Comparison of ENCODE assay signal across 16 cellular contexts in genomic region chr12:1203735-1204019, GRCh38.
DNase-seq lines count a peak whose midpoint lies in the region; ATAC-seq, FAIRE-seq and TF ChIP-seq lines count a peak whose summit lies in the region.
"Had no signal": no experiment of that assay in that cellular context is flagged by ENCODE, and none has a peak within 500 bp of the region (broad histone marks: within the 10 kb centered on the region; RNA-seq: fewer than 3 reads in every experiment).

No MANE protein-coding gene starts in this region.

- H3K4me3 Mint-ChIP-seq in CD4-positive, CD25-positive, alpha-beta regulatory T cell = no peak overlapping the region
- H3K4me3 Mint-ChIP-seq in HFFc6 = no peak overlapping the region
- H3K4me3 Mint-ChIP-seq: activated CD8-positive, alpha-beta memory T cell treated with anti-CD3 and anti-CD28 coated beads, Interleukin-2, amount 10 ng/mL, durations not matched to agents 7 days and 5 days; stimulated activated memory B cell treated with anti-CD40 and anti-IgM and Interleukin-4, amounts not matched to agents 10 μg/mL and 1 μg/mL and 100 μg/mL, for 72 hours had no signal

- H3K36me3 ChIP-seq in CD4-positive, CD25-positive, alpha-beta regulatory T cell (ENCODE audit: control insufficient read depth, insufficient read depth, low read length) = no peaks in the 10 kb centered on the region
- H3K36me3 ChIP-seq in Loucy (ENCODE audit: insufficient read depth, low read length) (peaks cover 1% of the 10 kb centered on the region; the same call in 1 of the 2 replicates), endothelial cell of umbilical vein (ENCODE audit: control insufficient read depth in 2 of 2, extremely low read depth in 1 of 2, insufficient read depth in 2 of 2, low read length in 2 of 2) (no peaks in the 10 kb centered on the region), muscle layer of duodenum (ENCODE audit: control insufficient read depth in 1 of 2, insufficient read depth in 2 of 2, low read length in 2 of 2) (no peaks in the 10 kb centered on the region)
- H3K36me3 ChIP-seq: BE2C had no signal

- H3K27ac ChIP-seq in CD4-positive, CD25-positive, alpha-beta regulatory T cell (ENCODE audit: insufficient read depth, low read length, poor library complexity, severe bottlenecking) = peak overlapping the region; percentile 85
- H3K27ac ChIP-seq in endothelial cell of umbilical vein (ENCODE audit: insufficient read depth, low read depth, low read length) = peak overlapping the region; percentile 75
- H3K27ac ChIP-seq in muscle layer of duodenum (ENCODE audit: low read length) = peak overlapping the region; percentile 7

- POLR2A ChIA-PET in endothelial cell of umbilical vein (lab: Charles Lee) = no interaction called here

- peaks cover 0 to 5% of the 10 kb centered on the region in 2 experiments for H3K9me3 ChIP-seq in CD4-positive, CD25-positive, alpha-beta regulatory T cell (ENCODE audit: control insufficient read depth in 2 of 2, low read length in 2 of 2)
- peaks cover 5% of the 10 kb centered on the region; the same call in 1 of the 2 replicates for H3K9me3 ChIP-seq in Loucy (ENCODE audit: insufficient read depth, low read depth, low read length)
- H3K9me3 ChIP-seq in endothelial cell of umbilical vein (replicated peaks; ENCODE audit: control insufficient read depth, insufficient read depth, low read length) = no peaks in the 10 kb centered on the region
- H3K9me3 ChIP-seq in muscle layer of duodenum (ENCODE audit: control insufficient read depth in 1 of 2, low read length in 2 of 2) = no peaks in the 10 kb centered on the region
- H3K9me3 ChIP-seq: BE2C had no signal

- H3K9me1 ChIP-seq in endothelial cell of umbilical vein (replicated peaks; ENCODE audit: control insufficient read depth, extremely low read depth, insufficient read depth, low read length) = no peaks in the 10 kb centered on the region

- peaks cover 7% of the 10 kb centered on the region for H3K36me3 Mint-ChIP-seq in CD4-positive, CD25-positive, alpha-beta regulatory T cell
- H3K36me3 Mint-ChIP-seq in HFFc6 (ENCODE audit: low read depth) = peaks cover 7% of the 10 kb centered on the region; the same call in 1 of the 2 replicates

- no TSS peak for BruUV-seq in endothelial cell of umbilical vein (replicated peaks; lab: Mats Ljungman, UMichigan)

- H3K27me3 Mint-ChIP-seq in CD4-positive, CD25-positive, alpha-beta regulatory T cell = no peaks in the 10 kb centered on the region
- H3K27me3 Mint-ChIP-seq in HFFc6 (ENCODE audit: insufficient read depth) = peaks cover 2% of the 10 kb centered on the region; the same call in 1 of the 2 replicates
- H3K27me3 Mint-ChIP-seq: activated CD8-positive, alpha-beta memory T cell treated with anti-CD3 and anti-CD28 coated beads, Interleukin-2, amount 10 ng/mL, durations not matched to agents 7 days and 5 days; stimulated activated memory B cell treated with anti-CD40 and anti-IgM and Interleukin-4, amounts not matched to agents 10 μg/mL and 1 μg/mL and 100 μg/mL, for 72 hours had no signal

- no peak overlapping the region for H2AFZ ChIP-seq in Loucy (ENCODE audit: low read length)
- no peak overlapping the region for H2AFZ ChIP-seq in endothelial cell of umbilical vein (ENCODE audit: low read depth, low read length)

- H3K4me2 ChIP-seq in Loucy (ENCODE audit: low read depth, low read length, poor library complexity, severe bottlenecking) = peak overlapping the region; percentile 82
- H3K4me2 ChIP-seq in endothelial cell of umbilical vein (ENCODE audit: insufficient read depth, low read length) = peak overlapping the region; percentile 99

- no peak for ATAC-seq in CD4-positive, CD25-positive, alpha-beta regulatory T cell (ENCODE audit: low read depth in 2 of 2)

- CTCF ChIA-PET in endothelial cell of umbilical vein (lab: Charles Lee) = no interaction called here

- no peaks in the 10 kb centered on the region for H3K79me2 ChIP-seq in Loucy (ENCODE audit: insufficient read depth, low read length)
- no peaks in the 10 kb centered on the region for H3K79me2 ChIP-seq in endothelial cell of umbilical vein (ENCODE audit: control insufficient read depth, insufficient read depth, low read length)

- DNase-seq in CD4-positive, CD25-positive, alpha-beta regulatory T cell = no peak
- peak; percentile 33 for DNase-seq in endothelial cell of umbilical vein (ENCODE audit: low read depth, low spot score)
- DNase-seq in HPDE6-E6E7 (ENCODE audit: extremely low spot score) = no peak
- DNase-seq in HFFc6 = no peak
- no peak for DNase-seq in foreskin fibroblast
- no peak for DNase-seq in T1000 (lab: John Stamatoyannopoulos, UW)
- DNase-seq: activated CD4-positive, CD25-positive, alpha-beta regulatory T cell; activated CD8-positive, alpha-beta memory T cell treated with anti-CD3 and anti-CD28 coated beads, Interleukin-2, amount 10 ng/mL, durations not matched to agents 7 days and 5 days; activated gamma-delta T cell treated with Interleukin-2 at 50 U/mL for 16 hours; BE2C; foreskin melanocyte; GOT3; mammary epithelial cell had no signal

- TF ChIP-seq POLR2A in endothelial cell of umbilical vein (IDR thresholded peaks at IDR 0.05; ENCODE audit: low read depth, low read length) = no peak

- H3K9me3 Mint-ChIP-seq in CD4-positive, CD25-positive, alpha-beta regulatory T cell = no peaks in the 10 kb centered on the region
- H3K9me3 Mint-ChIP-seq in HFFc6 = peaks cover under 1% of the 10 kb centered on the region; the same call in 1 of the 2 replicates
- H3K9me3 Mint-ChIP-seq: stimulated activated memory B cell treated with anti-CD40 and anti-IgM and Interleukin-4, amounts not matched to agents 10 μg/mL and 1 μg/mL and 100 μg/mL, for 72 hours had no signal

- H3K27ac Mint-ChIP-seq in CD4-positive, CD25-positive, alpha-beta regulatory T cell = no peak overlapping the region
- H3K27ac Mint-ChIP-seq in HFFc6 = no peak overlapping the region
- H3K27ac Mint-ChIP-seq: activated CD8-positive, alpha-beta memory T cell treated with anti-CD3 and anti-CD28 coated beads, Interleukin-2, amount 10 ng/mL, durations not matched to agents 7 days and 5 days; stimulated activated memory B cell treated with anti-CD40 and anti-IgM and Interleukin-4, amounts not matched to agents 10 μg/mL and 1 μg/mL and 100 μg/mL, for 72 hours had no signal

- no peak for FAIRE-seq in endothelial cell of umbilical vein (lab: Jason Lieb, UNC)

- no peak for TF ChIP-seq CTCF in Loucy (conservative IDR thresholded peaks at IDR 0.05; ENCODE audit: low read length)
- TF ChIP-seq CTCF in endothelial cell of umbilical vein (IDR thresholded peaks at IDR 0.05; ENCODE audit: extremely low read depth in 1 of 2, insufficient read depth in 1 of 2, low read depth in 1 of 2, low read length in 2 of 2) = no peak
- no peak for TF ChIP-seq CTCF in HFFc6 (IDR thresholded peaks at IDR 0.05)
- no peak for TF ChIP-seq CTCF in foreskin fibroblast (IDR thresholded peaks at IDR 0.05; ENCODE audit: low read depth, low read length)

- peak overlapping the region; percentile 61 for H3K9ac ChIP-seq in Loucy (ENCODE audit: low read depth, low read length, poor library complexity, severe bottlenecking)
- H3K9ac ChIP-seq in endothelial cell of umbilical vein (replicated peaks; ENCODE audit: extremely low read depth, insufficient read depth, low read length) = peak overlapping the region; percentile 82

- H4K20me1 ChIP-seq in Loucy (ENCODE audit: insufficient read depth, low read length, poor library complexity, severe bottlenecking) (no peaks in the 10 kb centered on the region), endothelial cell of umbilical vein (replicated peaks; ENCODE audit: control insufficient read depth, extremely low read depth, insufficient read depth, low read length) (no peaks in the 10 kb centered on the region)

- no peaks in the 10 kb centered on the region for H3K9me2 ChIP-seq in Loucy (replicated peaks; ENCODE audit: low read depth, low read length)

- H3K4me3 ChIP-seq in CD4-positive, CD25-positive, alpha-beta regulatory T cell (ENCODE audit: low read depth, low read length) = peak overlapping the region; percentile 98
- peak overlapping the region; percentile 74 for H3K4me3 ChIP-seq in Loucy (ENCODE audit: low read length, poor library complexity, severe bottlenecking)
- no peak overlapping the region for H3K4me3 ChIP-seq in endothelial cell of umbilical vein (replicated peaks in 1 of 3; ENCODE audit: insufficient read depth in 1 of 3, low read depth in 1 of 3, low read length in 3 of 3)
- H3K4me3 ChIP-seq in muscle layer of duodenum (ENCODE audit: low read depth in 1 of 2, low read length in 2 of 2) = no peak overlapping the region
- no peak overlapping the region for H3K4me3 ChIP-seq in foreskin fibroblast (ENCODE audit: low read depth in 1 of 2, low read length in 2 of 2)

- intact Hi-C loops in endothelial cell of umbilical vein (cut with micrococcal nuclease) = loop anchor here (1.0 kb wide), 1 partner anchor 14 kb away; no protein-coding TSS in a partner anchor

- H3K4me1 Mint-ChIP-seq in CD4-positive, CD25-positive, alpha-beta regulatory T cell = peaks cover 11 to 33% (median 17%) of the 10 kb centered on the region in 4 donors
- peaks cover 35% of the 10 kb centered on the region for H3K4me1 Mint-ChIP-seq in HFFc6 (ENCODE audit: low read depth)

- peaks cover 6% of the 10 kb centered on the region for H3F3A ChIP-seq in Loucy (ENCODE audit: low read depth)

- H3K4me1 ChIP-seq in CD4-positive, CD25-positive, alpha-beta regulatory T cell (ENCODE audit: control insufficient read depth, insufficient read depth, low read length, poor library complexity, severe bottlenecking) = peaks cover 24% of the 10 kb centered on the region
- H3K4me1 ChIP-seq in Loucy (ENCODE audit: insufficient read depth, low read length, poor library complexity, severe bottlenecking) (peaks cover 38% of the 10 kb centered on the region), endothelial cell of umbilical vein (ENCODE audit: control insufficient read depth, extremely low read depth, insufficient read depth, low read length) (peaks cover 36% of the 10 kb centered on the region), muscle layer of duodenum (ENCODE audit: control insufficient read depth in 1 of 2, insufficient read depth in 2 of 2, low read length in 2 of 2) (peaks cover 0 to 28% of the 10 kb centered on the region in 2 donors)

- dilution Hi-C loops in endothelial cell of umbilical vein (cut with MboI; ENCODE audit: extremely low pct_ligation_motif_present, low sequenced_read_pairs) = no loop called here

- no peaks in the 10 kb centered on the region for H3K27me3 ChIP-seq in CD4-positive, CD25-positive, alpha-beta regulatory T cell (ENCODE audit: control insufficient read depth, insufficient read depth, low read length)
- H3K27me3 ChIP-seq in Loucy (ENCODE audit: insufficient read depth, low read length, poor library complexity, severe bottlenecking) = no peaks in the 10 kb centered on the region
- H3K27me3 ChIP-seq in endothelial cell of umbilical vein (ENCODE audit: control insufficient read depth in 2 of 2, insufficient read depth in 2 of 2, low read length in 2 of 2) = no peaks in the 10 kb centered on the region
- no peaks in the 10 kb centered on the region for H3K27me3 ChIP-seq in muscle layer of duodenum (ENCODE audit: low read depth, low read length)
- H3K27me3 ChIP-seq: BE2C had no signal

TF ChIP-seq in endothelial cell of umbilical vein, 7 proteins besides CTCF, POLR2A, EP300 and RAD21:
- TF ChIP-seq FOS (IDR thresholded peaks at IDR 0.05; ENCODE audit: borderline replicate concordance, insufficient read depth, low read length) = no peak
- no peak for TF ChIP-seq MYC (IDR thresholded peaks at IDR 0.05; ENCODE audit: low read depth, low read length)

Comparison
In these comparisons a context has a peak if more than half of its experiments do, and no peak if none do; other contexts are left out.
1. H3K27ac ChIP-seq: peak in every context shown above with its lines; median percentile 85 in CD4-positive, CD25-positive, alpha-beta regulatory T cell; 75 in endothelial cell of umbilical vein; 7 in muscle layer of duodenum.
2. H3K4me3 ChIP-seq: peak in CD4-positive, CD25-positive, alpha-beta regulatory T cell (single experiment) and Loucy (single experiment); none in endothelial cell of umbilical vein (0 of 3), muscle layer of duodenum (0 of 2) and foreskin fibroblast (0 of 2).